In the genomic region with DNA sequence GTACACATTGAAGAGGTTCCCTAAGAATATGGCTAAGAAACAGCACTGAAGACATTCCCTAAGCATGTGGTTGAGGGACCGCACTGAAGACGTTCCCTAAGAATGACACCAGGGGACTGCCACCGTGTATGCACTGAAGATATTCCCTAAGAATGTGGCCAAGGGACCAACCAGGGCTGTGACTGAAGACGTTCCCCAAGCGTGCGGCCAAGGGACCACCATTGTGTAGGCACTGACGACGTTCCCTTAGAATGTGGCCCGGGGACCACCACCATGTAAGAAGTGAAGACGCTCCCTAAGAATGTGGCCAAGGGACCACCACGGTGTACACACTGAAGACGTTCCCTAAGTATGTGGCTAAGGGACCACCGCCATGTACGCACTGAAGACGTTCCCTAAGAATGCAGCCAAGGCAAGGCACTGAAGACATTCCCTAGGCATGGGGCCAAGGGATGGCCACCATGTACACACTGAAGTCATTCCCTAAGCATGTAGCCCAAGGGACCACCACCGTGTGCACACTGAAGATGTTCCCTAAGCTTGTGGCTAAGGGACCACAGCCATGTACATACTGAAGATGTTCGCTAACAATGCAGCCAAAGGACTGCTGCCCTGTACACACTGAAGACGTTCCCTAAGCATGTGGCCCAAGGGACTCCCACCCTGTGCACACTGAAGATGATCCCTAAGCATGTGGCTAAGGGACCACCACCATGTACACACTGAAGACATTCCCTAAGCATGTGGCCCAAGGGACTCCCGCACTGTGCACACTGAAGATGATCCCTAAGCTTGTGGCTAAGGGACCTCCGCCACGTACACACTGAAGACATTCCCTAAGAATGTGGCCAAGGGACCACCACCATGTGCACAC, we compare ENCODE assay signal across 16 cellular contexts. TPM values are rescaled to one million over a fixed set of nuclear protein-coding genes. Genes with fewer than 3 reads are reported as not detected.
DNase-seq lines count a peak whose midpoint lies in the region; ATAC-seq, FAIRE-seq and TF ChIP-seq lines count a peak whose summit lies in the region.
"Had no signal": no experiment of that assay in that cellular context is flagged by ENCODE, and none has a peak within 500 bp of the region (broad histone marks: within the 10 kb centered on the region; RNA-seq: fewer than 3 reads in every experiment).

No MANE protein-coding gene starts in this region.

- peaks cover 18 to 32% of the 10 kb centered on the region in 2 experiments for H3K4me1 Mint-ChIP-seq in H9

- H4K20me1 ChIP-seq in H9 (ENCODE audit: control insufficient read depth, insufficient read depth, insufficient read length) = peaks cover 5% of the 10 kb centered on the region
- H4K20me1 ChIP-seq in GM12878 (ENCODE audit: control insufficient read depth, insufficient read depth) = no peaks in the 10 kb centered on the region

- TF ChIP-seq POLR2A in GM12878 (IDR thresholded peaks at IDR 0.05; ENCODE audit: low read depth, low read length) (no peak), spleen (IDR thresholded peaks at IDR 0.05) (no peak)

- in situ Hi-C loops in GM12878 (cut with MboI) = no loop called here

- CTCF ChIA-PET in GM12878 (lab: Yijun Ruan, JAX) = no interaction called here

- H3K14ac ChIP-seq in H9 (ENCODE audit: insufficient read depth, low read length) = no peak overlapping the region

- H3T11ph ChIP-seq in H9 (ENCODE audit: low read length) = no peak overlapping the region

- intact Hi-C loops in GM12878 (cut with micrococcal nuclease; ENCODE audit: unreplicated experiment) (no loop called here), spleen (cut with DNase I; ENCODE audit: low total_unique reads) (no loop called here), aorta (cut with DNase I) (no loop called here)

- H3K27ac ChIP-seq in H9 (ENCODE audit: insufficient read length, low read depth, low read length) (no peak overlapping the region), GM12878 (ENCODE audit: control insufficient read depth, insufficient read depth) (no peak overlapping the region), spleen (no peak overlapping the region), aorta (ENCODE audit: low read depth in 1 of 2, low read length in 2 of 2) (no peak overlapping the region)
- H3K27ac ChIP-seq: BLaER1, KMS-11, PC-9 had no signal

- peaks cover 7 to 8% of the 10 kb centered on the region in 2 experiments for H3K9me3 Mint-ChIP-seq in H9

- H3K9ac ChIP-seq in H9 (ENCODE audit: extremely low read depth, insufficient read length, low read length) (no peak overlapping the region), GM12878 (ENCODE audit: control insufficient read depth, insufficient read depth, low read length) (no peak overlapping the region)
- H3K9ac ChIP-seq: BLaER1, KMS-11 had no signal

- H3K56ac ChIP-seq in H9 (ENCODE audit: insufficient read length, low read depth, low read length) = no peak overlapping the region

- no peak overlapping the region for H3K4me3 Mint-ChIP-seq in H9
- H3K4me3 Mint-ChIP-seq: CD4-positive, alpha-beta memory T cell had no signal

- H4K91ac ChIP-seq in H9 (ENCODE audit: insufficient read length, low read depth, low read length) = no peak overlapping the region

- peak overlapping the region in 2 of 3 experiments; percentile 13 to 53; a peak in 2 of 7 replicates for H3K27ac Mint-ChIP-seq in H9
- H3K27ac Mint-ChIP-seq: CD4-positive, alpha-beta memory T cell had no signal

- POLR2A ChIA-PET in GM12878 (lab: Charles Lee) = no interaction called here

- no peak overlapping the region for H3K4me2 ChIP-seq in H9 (ENCODE audit: insufficient read depth, insufficient read length, low read length)
- H3K4me2 ChIP-seq in GM12878 (ENCODE audit: control insufficient read depth, insufficient read depth) = no peak overlapping the region
- H3K4me2 ChIP-seq: BLaER1, KMS-11, PC-9 had no signal

- H3K36me3 ChIP-seq in GM12878 (ENCODE audit: control insufficient read depth in 2 of 2, insufficient read depth in 2 of 2, low read length in 1 of 2) (no peaks in the 10 kb centered on the region), spleen (peaks cover 0 to 31% (median 0%) of the 10 kb centered on the region in 6 donors), aorta (ENCODE audit: control insufficient read depth in 1 of 2, insufficient read depth in 2 of 2, low read length in 1 of 2) (no peaks in the 10 kb centered on the region)

- ATAC-seq in GM12878 = no peak
- ATAC-seq in GM21390 (IDR thresholded peaks at IDR 0.05; ENCODE audit: unreplicated experiment) = no peak
- no peak for ATAC-seq in aorta (ENCODE audit: low FRiP score)

- H3K79me2 ChIP-seq in H9 (ENCODE audit: insufficient read depth, low read length) (peaks cover 12% of the 10 kb centered on the region; the same call in 1 of the 2 replicates), GM12878 (ENCODE audit: control insufficient read depth, insufficient read depth, low read length) (no peaks in the 10 kb centered on the region; the same call in none of the 2 replicates)

- H2BK5ac ChIP-seq in H9 (ENCODE audit: insufficient read length, low read length) = no peak overlapping the region

- SMC1A ChIA-PET in GM12878 (lab: Charles Lee; ENCODE audit: uncharacterized antibody, unreplicated experiment) = no interaction called here

- RAD21 ChIA-PET in GM12878 (lab: Charles Lee; ENCODE audit: unreplicated experiment) = no interaction called here

- H2BK15ac ChIP-seq in H9 (ENCODE audit: low read depth, low read length) = no peak overlapping the region

- no peak overlapping the region for H2BK20ac ChIP-seq in H9 (ENCODE audit: low read depth, low read length, poor library complexity, severe bottlenecking)

- H3K27me3 ChIP-seq in H9 (ENCODE audit: insufficient read depth, low read length) (no peaks in the 10 kb centered on the region), GM12878 (replicated peaks in 1 of 2; ENCODE audit: control insufficient read depth in 2 of 2, insufficient read depth in 2 of 2, low read length in 1 of 2) (no peaks in the 10 kb centered on the region), spleen (replicated peaks in 1 of 7) (no peaks in the 10 kb centered on the region), aorta (ENCODE audit: control insufficient read depth in 1 of 2, insufficient read depth in 2 of 2, low read length in 1 of 2) (no peaks in the 10 kb centered on the region)
- H3K27me3 ChIP-seq: BLaER1 had no signal

- no peak overlapping the region for H3K4ac ChIP-seq in H9 (ENCODE audit: low read depth, low read length)

- no peak overlapping the region for H2BK12ac ChIP-seq in H9 (ENCODE audit: insufficient read length, low read depth, low read length)

- no peak overlapping the region for H4K8ac ChIP-seq in H9 (replicated peaks; ENCODE audit: insufficient read length, low read depth, low read length)

- H3K27me3 Mint-ChIP-seq in H9 (ENCODE audit: low read depth) = no peaks in the 10 kb centered on the region
- H3K27me3 Mint-ChIP-seq: CD4-positive, alpha-beta memory T cell had no signal

- no peak for TF ChIP-seq EP300 in GM12878 (IDR thresholded peaks at IDR 0.05; ENCODE audit: borderline replicate concordance in 1 of 2, control insufficient read depth in 1 of 2, low read depth in 2 of 2, low read length in 2 of 2)

- no peaks in the 10 kb centered on the region for H3K79me1 ChIP-seq in H9 (ENCODE audit: insufficient read depth, low read depth, low read length, poor library complexity, severe bottlenecking)

- no peak overlapping the region for H2AFZ ChIP-seq in H9 (ENCODE audit: low read length)
- no peak overlapping the region for H2AFZ ChIP-seq in GM12878 (ENCODE audit: control insufficient read depth, low read depth, low read length)
- H2AFZ ChIP-seq: PC-9 had no signal

- H3K9me3 ChIP-seq in H9 (ENCODE audit: control insufficient read depth, low read depth, low read length) (no peaks in the 10 kb centered on the region), GM12878 (replicated peaks; ENCODE audit: control insufficient read depth, insufficient read depth, low read length) (no peaks in the 10 kb centered on the region), spleen (peaks cover 0 to 10% (median 2%) of the 10 kb centered on the region in 8 donors), aorta (ENCODE audit: control insufficient read depth, low read length) (no peaks in the 10 kb centered on the region)

- no TSS peak for BruUV-seq in GM12878 (replicated peaks; lab: Mats Ljungman, UMichigan)

- no peak for TF ChIP-seq RAD21 in GM12878 (IDR thresholded peaks at IDR 0.05; ENCODE audit: insufficient read depth, low read depth, low read length)

- no peak for DNase-seq in H9
- DNase-seq in GM12878 (ENCODE audit: low read depth, low spot score) = no peak
- peak; percentile 35 for DNase-seq in islet precursor cell
- DNase-seq in spleen = peak; percentile 46
- DNase-seq in cortex of kidney (lab: John Stamatoyannopoulos, UW) = no peak
- DNase-seq in HK-2 (ENCODE audit: unreplicated experiment) = no peak
- DNase-seq in aorta = no peak
- DNase-seq: CD4-positive, alpha-beta memory T cell; DMS79; NCI-H1417 treated with DMSO at 0.1 percent for 48 hours; NCI-H2029; NCI-H526; PC-9 had no signal

- H3K23me2 ChIP-seq in H9 (ENCODE audit: insufficient read length, low read depth, low read length, poor library complexity, severe bottlenecking) = no peaks in the 10 kb centered on the region

- H4K5ac ChIP-seq in H9 (ENCODE audit: insufficient read length, low read depth, low read length) = peak overlapping the region; percentile 21

- no CpG with 5 or more reads among the region's 21 CpGs for WGBS in H9 (ENCODE audit: extremely low coverage, insufficient read length, low lambda C conversion rate)
- WGBS in GM12878 (ENCODE audit: insufficient coverage, insufficient replicate concordance, low lambda C conversion rate, missing lambda C conversion rate) = 83% methylated on average over 21 of the region's 21 CpGs
- WGBS in spleen, 5 donors = 85 to 94% (median 88%) methylated on average over 21 of the region's 21 CpGs
- 86 to 87% methylated on average over 21 of the region's 21 CpGs for WGBS in aorta, 2 donors

- TF ChIP-seq CTCF in H9 (conservative IDR thresholded peaks at IDR 0.05) = no peak
- no peak for TF ChIP-seq CTCF in GM12878 (IDR thresholded peaks at IDR 0.05 in 2 of 3, conservative IDR thresholded peaks at IDR 0.05 in 1 of 3; ENCODE audit: control insufficient read depth in 2 of 3, extremely low read depth in 1 of 3, insufficient read depth in 1 of 3, low read depth in 3 of 3, low read length in 3 of 3)
- TF ChIP-seq CTCF in spleen (IDR thresholded peaks at IDR 0.05 in 8 of 11, conservative IDR thresholded peaks at IDR 0.05 in 3 of 11) = no peak

- no peak overlapping the region for H2BK120ac ChIP-seq in H9 (ENCODE audit: low read depth, low read length, poor library complexity, severe bottlenecking)

- H2AK5ac ChIP-seq in H9 (ENCODE audit: insufficient read length, low read length) = no peak overlapping the region

- no peak for FAIRE-seq in GM12878 (lab: Jason Lieb, UNC)

- H3K36me3 Mint-ChIP-seq in H9 (ENCODE audit: insufficient read depth in 1 of 3, low read depth in 3 of 3) = peaks cover 16 to 39% (median 24%) of the 10 kb centered on the region in 3 experiments

- H3K4me3 ChIP-seq in GM12878 = no peak overlapping the region
- no peak overlapping the region for H3K4me3 ChIP-seq in spleen
- H3K4me3 ChIP-seq in aorta (ENCODE audit: low read length in 2 of 2) = no peak overlapping the region
- H3K4me3 ChIP-seq: BLaER1, PC-9 had no signal

- H3K23ac ChIP-seq in H9 (ENCODE audit: insufficient read length, low read depth, low read length) = no peak overlapping the region

- no peak overlapping the region for H3K18ac ChIP-seq in H9 (ENCODE audit: insufficient read length, low read depth, low read length)

- H3K4me1 ChIP-seq in H9 (ENCODE audit: insufficient read depth, low read length) (no peaks in the 10 kb centered on the region), GM12878 (ENCODE audit: control insufficient read depth, insufficient read depth, low read length) (no peaks in the 10 kb centered on the region), spleen (no peaks in the 10 kb centered on the region), aorta (ENCODE audit: control insufficient read depth in 1 of 2, insufficient read depth in 2 of 2, low read length in 2 of 2) (no peaks in the 10 kb centered on the region)

RNA-seq across cellular contexts. Expression of a gene that starts 22.0 kb away (rescaled TPM):
- total RNA-seq in H9 (2021) (42.3 and 44.0 TPM in 2 replicates), GM12878 (2014; rRNA removed) (17.6 and 20.7 TPM in 2 replicates), GM12878 (2014; rRNA removed; fragmentation: Illumina TruSeq; extraction: Trizol) (9.0 and 11.3 TPM in 2 replicates), GM12878 (2021) (22.4 and 22.9 TPM in 2 replicates), spleen (10 to 100 TPM; 18.7 to 29.6 (median 26.6) TPM), aorta (10 to 100 TPM; 15.7 to 21.8 TPM)
- total RNA-seq in GM12878 (2013; cell fraction: nucleolus; rRNA removed) = 47.4 and 74.2 TPM in 2 replicates
- polyA plus RNA-seq in GM12878 (2011; ENCODE audit: low read depth) = 9.9 TPM
- polyA plus RNA-seq in GM12878 (2011; rRNA removed) (20.8 and 22.0 TPM in 2 replicates), GM12878 (2014; fragmentation: Illumina TruSeq; extraction: Trizol) (12.4 and 12.9 TPM in 2 replicates), GM12878 (2014; fragmentation: Nextera tagmentation; extraction: Ambion mirVana) (1 to 10 TPM; 1.7 to 3.3 TPM), GM12878 (2014; rRNA removed) (15.5 and 18.9 TPM in 2 replicates), GM12878 (2016; fragmentation: Nextera tagmentation; extraction: Ambion mirVana) (10 to 100 TPM; 33.5 to 39.5 TPM), spleen (1 to 10 TPM; 5.5 to 9.2 (median 6.6) TPM), aorta (1 to 10 TPM; 6.0 to 7.7 TPM)
- 38.0 and 38.2 TPM in 2 replicates for polyA plus RNA-seq in GM12878 (2011; cell fraction: cytosol; rRNA removed)
- polyA plus RNA-seq in GM12878 (2011; cell fraction: nucleus; rRNA removed) = 24.8 TPM in 2 replicates
- 22.3 and 28.7 TPM in 2 replicates for polyA plus RNA-seq in GM12878 (2012)
- 25.2 and 29.1 TPM in 2 replicates for polyA minus RNA-seq in GM12878 (2011; rRNA and poly(A)+ RNA removed)
- polyA minus RNA-seq in GM12878 (2011; cell fraction: cytosol; rRNA and poly(A)+ RNA removed) = 9.5 and 9.8 TPM in 2 replicates
- polyA minus RNA-seq in GM12878 (2011; cell fraction: nucleus; rRNA and poly(A)+ RNA removed) = 11.2 and 17.8 TPM in 2 replicates

RNA-seq across cellular contexts. Expression of a gene that starts 22.0 kb away (rescaled TPM):
- total RNA-seq in H9 (2021) (61.1 and 63.8 TPM in 2 replicates), GM12878 (2014; rRNA removed) (45.6 and 48.9 TPM in 2 replicates), GM12878 (2014; rRNA removed; fragmentation: Illumina TruSeq; extraction: Trizol) (33.9 and 40.0 TPM in 2 replicates), GM12878 (2021) (73.6 and 75.5 TPM in 2 replicates), spleen (10 to 100 TPM; 39.2 to 65.7 (median 45.1) TPM), aorta (10 to 100 TPM; 31.3 to 33.5 TPM)
- total RNA-seq in GM12878 (2013; cell fraction: nucleolus; rRNA removed) = 44.8 and 56.2 TPM in 2 replicates
- polyA plus RNA-seq in GM12878 (2011; ENCODE audit: low read depth) = 11.5 TPM
- polyA plus RNA-seq in GM12878 (2011; rRNA removed) (24.1 and 32.8 TPM in 2 replicates), GM12878 (2014; fragmentation: Illumina TruSeq; extraction: Trizol) (31.7 and 38.6 TPM in 2 replicates), GM12878 (2014; fragmentation: Nextera tagmentation; extraction: Ambion mirVana) (1 to 10 TPM; 1.9 to 4.8 TPM), GM12878 (2014; rRNA removed) (40.9 and 43.1 TPM in 2 replicates), GM12878 (2016; fragmentation: Nextera tagmentation; extraction: Ambion mirVana) (10 to 100 TPM; 47.6 to 48.3 TPM), spleen (10 to 100 TPM; 11.3 to 24.2 (median 14.5) TPM), aorta (10 to 100 TPM; 15.2 to 15.5 TPM)
- 48.5 and 59.8 TPM in 2 replicates for polyA plus RNA-seq in GM12878 (2011; cell fraction: cytosol; rRNA removed)
- 14.8 and 27.3 TPM in 2 replicates for polyA plus RNA-seq in GM12878 (2011; cell fraction: nucleus; rRNA removed)
- polyA plus RNA-seq in GM12878 (2012) = 24.7 and 27.0 TPM in 2 replicates
- 36.8 and 71.4 TPM in 2 replicates for polyA minus RNA-seq in GM12878 (2011; rRNA and poly(A)+ RNA removed)
- 37.2 and 39.3 TPM in 2 replicates for polyA minus RNA-seq in GM12878 (2011; cell fraction: cytosol; rRNA and poly(A)+ RNA removed)
- polyA minus RNA-seq in GM12878 (2011; cell fraction: nucleus; rRNA and poly(A)+ RNA removed) = 9.6 and 22.6 TPM in 2 replicates

Comparison
In these comparisons a context has a peak if more than half of its experiments do, and no peak if none do; other contexts are left out.
1. DNase-seq: peak in islet precursor cell (single experiment) and spleen (single experiment); none in H9 (single experiment), GM12878 (single experiment), cortex of kidney (single experiment), HK-2 (single experiment) and aorta (0 of 2).